27 cellular contexts compared by ENCODE assay signal in the genomic region with DNA sequence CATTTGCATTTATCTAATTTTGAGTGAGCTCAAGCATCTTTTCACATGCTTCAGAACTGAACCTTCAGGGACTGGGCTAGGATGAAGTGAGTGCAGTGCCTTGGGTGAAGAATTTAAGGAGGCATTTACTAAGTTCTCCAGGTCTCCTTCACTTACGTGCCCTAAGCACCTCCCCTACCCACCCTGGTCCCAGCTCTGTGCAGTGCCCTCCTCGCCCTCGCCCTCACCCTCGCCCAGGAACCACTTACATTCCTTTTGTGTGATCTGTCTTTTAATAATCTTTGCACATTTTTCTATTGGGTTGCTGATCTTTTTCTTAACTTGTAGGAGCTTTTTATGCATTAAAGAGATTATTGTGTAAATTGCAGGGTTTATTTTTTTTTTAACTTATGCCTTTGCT.
DNase-seq lines count a peak whose midpoint lies in the region; ATAC-seq and TF ChIP-seq lines count a peak whose summit lies in the region.
"Had no signal": no experiment of that assay in that cellular context is flagged by ENCODE, and none has a peak within 500 bp of the region (broad histone marks: within the 10 kb centered on the region; RNA-seq: fewer than 3 reads in every experiment).

No MANE protein-coding gene starts in this region.

- TF ChIP-seq CTCF in SK-N-SH (IDR thresholded peaks at IDR 0.05): no peak
- TF ChIP-seq CTCF in upper lobe of left lung (IDR thresholded peaks at IDR 0.05): no peak
- TF ChIP-seq CTCF in esophagus muscularis mucosa (IDR thresholded peaks at IDR 0.05): no peak
- no peak for TF ChIP-seq CTCF in coronary artery (IDR thresholded peaks at IDR 0.05)

- TF ChIP-seq EP300 in SK-N-SH (IDR thresholded peaks at IDR 0.05; ENCODE audit: borderline replicate concordance in 1 of 2, low read depth in 1 of 2, low read length in 1 of 2) (no peak), upper lobe of left lung (IDR thresholded peaks at IDR 0.05) (no peak), esophagus muscularis mucosa (IDR thresholded peaks at IDR 0.05) (no peak)

- H3K9me3 ChIP-seq in SK-N-SH (no peaks in the 10 kb centered on the region), upper lobe of left lung (no peaks in the 10 kb centered on the region), esophagus muscularis mucosa (no peaks in the 10 kb centered on the region)
- H3K9me3 ChIP-seq: tibial artery had no signal

- H3K4me1 ChIP-seq in SK-N-SH (ENCODE audit: control insufficient read depth in 1 of 2, insufficient read depth in 2 of 2, low read depth in 1 of 2, low read length in 1 of 2): peaks cover 3 to 7% of the 10 kb centered on the region in 2 experiments; a peak in 3 of 4 replicates
- peaks cover 0 to 7% (median 2%) of the 10 kb centered on the region in 4 donors for H3K4me1 ChIP-seq in upper lobe of left lung
- peaks cover 0 to 5% (median 0%) of the 10 kb centered on the region in 4 donors for H3K4me1 ChIP-seq in esophagus muscularis mucosa

- H3K27ac ChIP-seq in SK-N-SH (ENCODE audit: low read depth in 2 of 2, low read length in 1 of 2) (no peak overlapping the region), upper lobe of left lung (peak overlapping the region in 2 of 4 donors; percentile 1 to 28), esophagus muscularis mucosa (replicated peaks in 1 of 4) (no peak overlapping the region), coronary artery (no peak overlapping the region)
- H3K27ac ChIP-seq: tibial artery had no signal

- no peak overlapping the region; the same call in 1 of the 2 replicates for H3K4me2 ChIP-seq in SK-N-SH

- no peak for TF ChIP-seq POLR2A in upper lobe of left lung (IDR thresholded peaks at IDR 0.05)
- no peak for TF ChIP-seq POLR2A in esophagus muscularis mucosa (IDR thresholded peaks at IDR 0.05; ENCODE audit: low read depth)

- no peak overlapping the region for H2AFZ ChIP-seq in SK-N-SH (ENCODE audit: low read depth)

- DNase-seq in SK-N-SH (no peak), NCI-H146 treated with DMSO at 0.1 percent for 48 hours (lab: John Stamatoyannopoulos, UW; ENCODE audit: unreplicated experiment) (peak; percentile 51), iris pigment epithelial cell (ENCODE audit: low read depth) (peak; percentile 22), upper lobe of left lung (peak in 1 of 2 donors; percentile 38), esophagus muscularis mucosa (ENCODE audit: extremely low spot score) (no peak), coronary artery (ENCODE audit: low spot score) (no peak), SHP77 (lab: John Stamatoyannopoulos, UW) (no peak)
- DNase-seq: 8988T; activated CD4-positive, alpha-beta T cell treated with anti-CD3 and anti-CD28 coated beads, Interleukin-2, amount 50 U/mL, for 1 hour; COR-L47; DND-41; effector CD4-positive, alpha-beta T cell; foreskin melanocyte; hippocampal formation; MV-4-11; naive thymus-derived CD4-positive, alpha-beta T cell; NCI-H1694 treated with DMSO at 0.1 percent for 48 hours; NCI-H82; OCI-M1; stimulated activated CD4-positive, alpha-beta T cell treated with anti-CD3 and anti-CD28 coated beads, Interleukin-12 subunit alpha, Interleukin-12 subunit beta, amount 100 ng/mL, for 4 hours; stimulated activated naive CD8-positive, alpha-beta T cell treated with anti-CD3 and anti-CD28 coated beads, Interleukin-15, amount 100 ng/mL, for 72 hours; T-helper 17 cell; tibial artery had no signal

- H3F3A ChIP-seq in SK-N-SH (replicated peaks; ENCODE audit: insufficient read depth): no peaks in the 10 kb centered on the region

- no peaks in the 10 kb centered on the region for H3K79me2 ChIP-seq in SK-N-SH (ENCODE audit: insufficient read depth)

- H3K27me3 ChIP-seq in SK-N-SH (ENCODE audit: insufficient read depth) (no peaks in the 10 kb centered on the region), upper lobe of left lung (no peaks in the 10 kb centered on the region), esophagus muscularis mucosa (no peaks in the 10 kb centered on the region)
- H3K27me3 ChIP-seq: tibial artery had no signal

- TF ChIP-seq RAD21 in SK-N-SH (IDR thresholded peaks at IDR 0.05; ENCODE audit: low read length): no peak

- ATAC-seq in SK-N-SH treated with all-trans-retinoic acid at 6 μM for 48 hours (peak; percentile 68), upper lobe of left lung (ENCODE audit: low FRiP score in 2 of 2) (peak; percentile 36 to 90)
- ATAC-seq: activated T-helper 17 cell treated with anti-CD3 and anti-CD28 coated beads, Interleukin-2, amount 50 U/mL, for 72 hours; K562; naive thymus-derived CD4-positive, alpha-beta T cell; right cardiac atrium; stimulated activated naive CD8-positive, alpha-beta T cell treated with anti-CD3 and anti-CD28 coated beads, Interleukin-15, amount 100 ng/mL, for 72 hours; T-helper 17 cell had no signal

- no peaks in the 10 kb centered on the region for H4K20me1 ChIP-seq in SK-N-SH (ENCODE audit: insufficient read depth)

- POLR2A ChIA-PET in SK-N-SH (lab: Yijun Ruan, JAX): no interaction called here

- CTCF ChIA-PET in SK-N-SH (lab: Yijun Ruan, JAX): interaction anchor here (0.8 to 2.6 kb wide), 3 partner anchors 10 to 51 kb away, joined by 3 to 6 read pairs (median 3); no protein-coding TSS in a partner anchor

- no peaks in the 10 kb centered on the region for H3K9me2 ChIP-seq in SK-N-SH

- H3K9ac ChIP-seq in SK-N-SH: no peak overlapping the region

- H3K36me3 ChIP-seq in SK-N-SH (replicated peaks in 1 of 2; ENCODE audit: control insufficient read depth in 1 of 2, insufficient read depth in 2 of 2, low read length in 1 of 2): peaks cover 0 to 14% of the 10 kb centered on the region in 2 experiments
- H3K36me3 ChIP-seq in upper lobe of left lung: no peaks in the 10 kb centered on the region
- no peaks in the 10 kb centered on the region for H3K36me3 ChIP-seq in esophagus muscularis mucosa
- H3K36me3 ChIP-seq: tibial artery had no signal

- H3K4me3 ChIP-seq in SK-N-SH (ENCODE audit: low read depth in 2 of 2, low read length in 1 of 2): no peak overlapping the region
- no peak overlapping the region for H3K4me3 ChIP-seq in upper lobe of left lung
- H3K4me3 ChIP-seq in esophagus muscularis mucosa: no peak overlapping the region
- H3K4me3 ChIP-seq in coronary artery: no peak overlapping the region
- H3K4me3 ChIP-seq: K562, tibial artery had no signal

- intact Hi-C loops in esophagus muscularis mucosa (cut with DNase I): loop anchor here (2.0 kb wide), 1 partner anchor 323 kb away; a partner anchor contains a TSS

- 61% methylated on average over 4 of the region's 4 CpGs for WGBS in SK-N-SH (ENCODE audit: low lambda C conversion rate)
- WGBS in upper lobe of left lung, 2 donors: 56 to 70% methylated on average over 4 of the region's 4 CpGs
- WGBS in esophagus muscularis mucosa: 88% methylated on average over 4 of the region's 4 CpGs

TF ChIP-seq in SK-N-SH treated with all-trans-retinoic acid at 6 μM for 48 hours, 23 proteins besides CTCF, POLR2A, EP300 and RAD21 (continues in another document):
- TF ChIP-seq CSDC2 (CRISPR knock-in tag; IDR thresholded peaks at IDR 0.05) (no peak), TOX (CRISPR knock-in tag; IDR thresholded peaks at IDR 0.05; ENCODE audit: borderline replicate concordance) (no peak), BACH2 (CRISPR knock-in tag; IDR thresholded peaks at IDR 0.05; ENCODE audit: borderline replicate concordance) (no peak), ZNF565 (CRISPR knock-in tag; conservative IDR thresholded peaks at IDR 0.05; ENCODE audit: low read depth) (no peak), SNAI2 (CRISPR knock-in tag; IDR thresholded peaks at IDR 0.05) (no peak)
- TF ChIP-seq, protein P1, sequence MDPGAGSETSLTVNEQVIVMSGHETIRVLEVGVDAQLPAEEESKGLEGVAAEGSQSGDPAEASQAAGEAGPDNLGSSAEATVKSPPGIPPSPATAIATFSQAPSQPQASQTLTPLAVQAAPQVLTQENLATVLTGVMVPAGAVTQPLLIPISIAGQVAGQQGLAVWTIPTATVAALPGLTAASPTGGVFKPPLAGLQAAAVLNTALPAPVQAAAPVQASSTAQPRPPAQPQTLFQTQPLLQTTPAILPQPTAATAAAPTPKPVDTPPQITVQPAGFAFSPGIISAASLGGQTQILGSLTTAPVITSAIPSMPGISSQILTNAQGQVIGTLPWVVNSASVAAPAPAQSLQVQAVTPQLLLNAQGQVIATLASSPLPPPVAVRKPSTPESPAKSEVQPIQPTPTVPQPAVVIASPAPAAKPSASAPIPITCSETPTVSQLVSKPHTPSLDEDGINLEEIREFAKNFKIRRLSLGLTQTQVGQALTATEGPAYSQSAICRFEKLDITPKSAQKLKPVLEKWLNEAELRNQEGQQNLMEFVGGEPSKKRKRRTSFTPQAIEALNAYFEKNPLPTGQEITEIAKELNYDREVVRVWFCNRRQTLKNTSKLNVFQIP (CRISPR knock-in tag; IDR thresholded peaks at IDR 0.05; ENCODE audit: borderline replicate concordance, low read depth): no peak

TF ChIP-seq in SK-N-SH, 30 proteins besides CTCF, POLR2A, EP300 and RAD21:
- no peak for TF ChIP-seq POLR2AphosphoS5 (IDR thresholded peaks at IDR 0.05; ENCODE audit: low read depth, low read length)
- no peak for TF ChIP-seq TAF1 (IDR thresholded peaks at IDR 0.05; ENCODE audit: borderline replicate concordance, low read depth, low read length)

Comparison
In these comparisons a context has a peak if more than half of its experiments do, and no peak if none do; other contexts are left out.
1. DNase-seq: peak in NCI-H146 treated with DMSO at 0.1 percent for 48 hours (single experiment) and iris pigment epithelial cell (single experiment); none in SK-N-SH (single experiment), esophagus muscularis mucosa (single experiment), coronary artery (single experiment) and SHP77 (0 of 2).